9 cellular contexts compared by ENCODE assay signal in the genomic region with DNA sequence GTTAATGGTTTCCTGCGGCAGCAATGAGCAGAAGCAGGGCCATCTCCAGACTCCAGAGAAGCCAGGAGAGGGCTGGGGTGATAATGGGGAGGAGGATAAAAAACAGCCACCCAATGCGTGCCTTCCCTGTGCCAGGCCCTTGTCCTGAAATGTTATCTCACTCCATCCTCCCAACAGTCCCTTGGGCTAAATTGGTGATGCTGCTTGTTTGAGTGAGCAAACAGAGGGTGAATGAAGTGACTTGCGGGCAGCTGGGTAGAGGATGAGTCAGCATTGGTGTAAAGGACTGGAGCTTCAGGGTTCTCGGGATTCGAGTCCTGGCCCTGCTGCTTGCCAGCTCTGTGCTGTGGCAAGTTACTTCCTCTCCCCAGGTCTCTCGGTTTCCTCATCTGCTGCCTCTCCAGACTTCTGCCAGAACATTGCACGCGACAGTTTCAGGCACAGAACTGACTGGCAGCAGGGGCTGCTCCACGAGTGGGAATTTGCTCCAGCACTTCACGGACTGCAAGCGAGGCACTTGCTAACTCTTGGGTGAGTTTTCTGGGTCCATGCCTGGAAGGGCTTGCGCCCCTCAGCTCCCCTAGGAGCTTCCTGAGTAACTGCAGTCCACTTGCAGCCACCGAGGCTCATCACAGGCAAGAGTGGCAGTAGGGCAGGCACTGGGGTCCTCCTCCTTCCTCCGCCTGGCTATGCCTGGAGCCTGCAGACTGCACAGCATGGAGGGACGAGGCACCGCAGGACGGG. TPM values are rescaled to one million over a fixed set of nuclear protein-coding genes. Genes with fewer than 3 reads are reported as not detected.
DNase-seq lines count a peak whose midpoint lies in the region; ATAC-seq, FAIRE-seq and TF ChIP-seq lines count a peak whose summit lies in the region.
"Had no signal": no experiment of that assay in that cellular context is flagged by ENCODE, and none has a peak within 500 bp of the region (broad histone marks: within the 10 kb centered on the region; RNA-seq: fewer than 3 reads in every experiment).

A gene with protein sequence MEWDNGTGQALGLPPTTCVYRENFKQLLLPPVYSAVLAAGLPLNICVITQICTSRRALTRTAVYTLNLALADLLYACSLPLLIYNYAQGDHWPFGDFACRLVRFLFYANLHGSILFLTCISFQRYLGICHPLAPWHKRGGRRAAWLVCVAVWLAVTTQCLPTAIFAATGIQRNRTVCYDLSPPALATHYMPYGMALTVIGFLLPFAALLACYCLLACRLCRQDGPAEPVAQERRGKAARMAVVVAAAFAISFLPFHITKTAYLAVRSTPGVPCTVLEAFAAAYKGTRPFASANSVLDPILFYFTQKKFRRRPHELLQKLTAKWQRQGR (plus strand): TSS at position 403 of the 744 bp plus-strand sequence. CDS start 24,181 bp downstream, outside the sequence.

- no peak within 1 kb of the TSS for H2AFZ ChIP-seq in hepatocyte

- no peak for ATAC-seq in HG02870 (IDR thresholded peaks at IDR 0.05; ENCODE audit: unreplicated experiment)
- ATAC-seq in HG03039 (IDR thresholded peaks at IDR 0.05; ENCODE audit: unreplicated experiment): no peak

- in situ Hi-C loops in KBM-7 (cut with MboI; ENCODE audit: low pct_unique_long_range_greater_than_20kb, low sequenced_read_pairs): no loop called here

- DNase-seq in BE2C (peak; percentile 92), KBM-7 (peak; percentile 93), SW480 (ENCODE audit: low spot score) (peak; percentile 44), hepatocyte (ENCODE audit: low spot score) (peak; percentile 58), urothelium cell line (ENCODE audit: low spot score) (peak; percentile 47), kidney (no peak)

- H3K4me1 ChIP-seq in BE2C: peaks cover 39% of the 10 kb centered on the region
- peaks cover 44% of the 10 kb centered on the region for H3K4me1 ChIP-seq in hepatocyte (ENCODE audit: insufficient read depth)
- H3K4me1 ChIP-seq in kidney (ENCODE audit: control insufficient read depth in 1 of 2, insufficient read depth in 1 of 2, low read depth in 1 of 2, low read length in 2 of 2): peaks cover 18 to 23% of the 10 kb centered on the region in 2 donors

- no peaks in the 10 kb centered on the region for H4K20me1 ChIP-seq in hepatocyte (ENCODE audit: insufficient read depth, poor library complexity, severe bottlenecking)

- H3K27ac ChIP-seq in hepatocyte (peak within 1 kb of the TSS; percentile 64), kidney (ENCODE audit: low read depth in 2 of 2, low read length in 2 of 2) (peak within 1 kb of the TSS in 1 of 2 donors; percentile 20)
- H3K27ac ChIP-seq: neutrophil had no signal

- H3K79me2 ChIP-seq in hepatocyte: peaks cover 4% of the 10 kb centered on the region

- intact Hi-C loops in kidney (cut with DNase I): no loop called here

- H3K36me3 ChIP-seq in BE2C (peaks cover 24% of the 10 kb centered on the region), hepatocyte (replicated peaks; ENCODE audit: insufficient read depth, low read depth) (no peaks in the 10 kb centered on the region), kidney (ENCODE audit: control insufficient read depth in 1 of 2, insufficient read depth in 2 of 2, low read length in 2 of 2) (no peaks in the 10 kb centered on the region)
- H3K36me3 ChIP-seq: neutrophil had no signal

- no peak within 1 kb of the TSS for H3K9ac ChIP-seq in kidney (ENCODE audit: low read length in 2 of 2)

- FAIRE-seq in urothelium cell line (lab: Jason Lieb, UNC): no peak
- no peak for FAIRE-seq in kidney (lab: Jason Lieb, UNC)

- H3K9me2 ChIP-seq in hepatocyte (replicated peaks; ENCODE audit: insufficient read depth): no peaks in the 10 kb centered on the region

- peak within 1 kb of the TSS; percentile 65 for H3K4me2 ChIP-seq in hepatocyte

- TF ChIP-seq CTCF in BE2C (IDR thresholded peaks at IDR 0.05; ENCODE audit: low read depth, low read length) (no peak), hepatocyte (IDR thresholded peaks at IDR 0.05; ENCODE audit: poor library complexity) (no peak), kidney (IDR thresholded peaks at IDR 0.05; ENCODE audit: borderline replicate concordance, extremely low read depth, insufficient read depth) (no peak)

- H3K4me3 ChIP-seq in BE2C (ENCODE audit: low read depth, low read length) (peak within 1 kb of the TSS; percentile 65), hepatocyte (no peak within 1 kb of the TSS), kidney (ENCODE audit: low read length in 2 of 2) (no peak within 1 kb of the TSS)

- WGBS in hepatocyte (ENCODE audit: low lambda C conversion rate, missing lambda C conversion rate): 64% methylated on average over 17 of the region's 17 CpGs

- H3K9me3 ChIP-seq in BE2C: no peaks in the 10 kb centered on the region
- H3K9me3 ChIP-seq in hepatocyte (ENCODE audit: low read depth): no peaks in the 10 kb centered on the region
- no peaks in the 10 kb centered on the region for H3K9me3 ChIP-seq in kidney (ENCODE audit: control insufficient read depth in 1 of 2, low read length in 2 of 2)
- H3K9me3 ChIP-seq: neutrophil had no signal

- H3K27me3 ChIP-seq in BE2C: no peaks in the 10 kb centered on the region
- H3K27me3 ChIP-seq in hepatocyte: peaks cover 3% of the 10 kb centered on the region

RNA-seq across cellular contexts. Expression of the gene that starts here (rescaled TPM):
- 6.5 TPM for polyA plus RNA-seq in BE2C (2012; ENCODE audit: insufficient read depth, insufficient read length, low read depth)
- total RNA-seq in hepatocyte (2.6 and 2.9 TPM in 2 replicates), kidney (17.9 TPM)
- polyA plus RNA-seq in hepatocyte (8.9 and 9.7 TPM in 2 replicates), kidney (ENCODE audit: insufficient read depth, low read depth, low replicate concordance) (6.7 TPM)
